12 cellular contexts compared by ENCODE assay signal in genomic region chrX:2705036-2705435, GRCh38. TPM values are rescaled to one million over a fixed set of nuclear protein-coding genes. Genes with fewer than 3 reads are reported as not detected.
A peak's percentile ranks its signal among the peaks of the same experiment; 100 is the strongest.
DNase-seq lines count a peak whose midpoint lies in the region; ATAC-seq and TF ChIP-seq lines count a peak whose summit lies in the region.
"Had no signal": no experiment of that assay in that cellular context is flagged by ENCODE, and none has a peak within 500 bp of the region (broad histone marks: within the 10 kb centered on the region; RNA-seq: fewer than 3 reads in every experiment).

No MANE protein-coding gene starts in this region.

- peak overlapping the region; percentile 20; the same call in 1 of the 2 replicates for H3K27ac ChIP-seq in GM23248
- H3K27ac ChIP-seq in heart left ventricle: peak overlapping the region; percentile 56 to 92 (median 75)
- peak overlapping the region; percentile 38 to 97 (median 67) for H3K27ac ChIP-seq in sigmoid colon
- H3K27ac ChIP-seq: SJSA1 had no signal

- no peaks in the 10 kb centered on the region for H3K9me3 Mint-ChIP-seq in activated naive CD8-positive, alpha-beta T cell (ENCODE audit: low read depth)

- DNase-seq in GM23248 (peak; percentile 51), heart left ventricle (peak in 4 of 5 donors; percentile 43 to 79 (median 58)), sigmoid colon (no peak), SIG-M5 (lab: John Stamatoyannopoulos, UW) (no peak), NCI-H2029 (lab: John Stamatoyannopoulos, UW) (no peak), occipital lobe (lab: John Stamatoyannopoulos, UW) (no peak)
- DNase-seq: small intestine had no signal

- peaks cover 33% of the 10 kb centered on the region for H3F3A ChIP-seq in GM23248 (ENCODE audit: insufficient read depth)

- peak overlapping the region; percentile 56 for H3K27ac Mint-ChIP-seq in activated naive CD8-positive, alpha-beta T cell
- H3K27ac Mint-ChIP-seq: stimulated activated memory B cell treated with anti-CD40 and anti-IgM and Interleukin-4, amounts not matched to agents 10 μg/mL and 1 μg/mL and 100 μg/mL, for 72 hours had no signal

- TF ChIP-seq CTCF in heart left ventricle (IDR thresholded peaks at IDR 0.05) (no peak), sigmoid colon (IDR thresholded peaks at IDR 0.05) (no peak)

- WGBS in GM23248 (ENCODE audit: low coverage in 1 of 2, low lambda C conversion rate in 2 of 2, missing lambda C conversion rate in 2 of 2), 2 experiments: 29 to 32% methylated on average over 8 of the region's 8 CpGs
- 26 to 54% (median 40%) methylated on average over 8 of the region's 8 CpGs for WGBS in heart left ventricle, 4 donors
- WGBS in sigmoid colon, 2 donors: 63 to 80% methylated on average over 8 of the region's 8 CpGs

- H3K4me3 ChIP-seq in GM23248 (no peak overlapping the region), heart left ventricle (peak overlapping the region in 3 of 12 donors; percentile 1 to 3 (median 1)), sigmoid colon (peak overlapping the region in 1 of 4 donors; percentile 23)
- H3K4me3 ChIP-seq: SJSA1 had no signal

- H2AFZ ChIP-seq in GM23248: no peak overlapping the region

- peaks cover 97% of the 10 kb centered on the region for H3K79me2 ChIP-seq in GM23248 (ENCODE audit: insufficient read depth)

- H3K9ac ChIP-seq in GM23248: peak overlapping the region; percentile 31

- H3K4me1 ChIP-seq in GM23248 (ENCODE audit: insufficient read depth) (peaks cover 60% of the 10 kb centered on the region), heart left ventricle (peaks cover 27 to 98% (median 85%) of the 10 kb centered on the region in 12 donors), sigmoid colon (peaks cover 0 to 100% (median 97%) of the 10 kb centered on the region in 4 donors)

- in situ Hi-C loops in GM23248 (cut with MboI): no loop called here

- ATAC-seq in heart left ventricle (peak; percentile 74 to 77 (median 76)), esophagus mucosa (no peak)
- ATAC-seq: stimulated activated memory B cell treated with anti-CD40 and anti-IgM and Interleukin-4, amounts not matched to agents 10 μg/mL and 1 μg/mL and 100 μg/mL, for 72 hours had no signal

- no peaks in the 10 kb centered on the region for H3K36me3 ChIP-seq in GM23248 (ENCODE audit: low read depth)
- peaks cover 0 to 8% (median 0%) of the 10 kb centered on the region in 9 donors for H3K36me3 ChIP-seq in heart left ventricle
- peaks cover 0 to 4% (median 0%) of the 10 kb centered on the region in 4 donors for H3K36me3 ChIP-seq in sigmoid colon

- H3K36me3 Mint-ChIP-seq in activated naive CD8-positive, alpha-beta T cell: peaks cover 11% of the 10 kb centered on the region

- H3K27me3 ChIP-seq in GM23248 (replicated peaks; ENCODE audit: insufficient read depth): no peaks in the 10 kb centered on the region
- H3K27me3 ChIP-seq in heart left ventricle: no peaks in the 10 kb centered on the region
- H3K27me3 ChIP-seq in sigmoid colon: no peaks in the 10 kb centered on the region
- H3K27me3 ChIP-seq: SJSA1 had no signal

- TF ChIP-seq EP300 in sigmoid colon (IDR thresholded peaks at IDR 0.05): peak; percentile 2 to 96 (median 73)

- no peak for TF ChIP-seq POLR2A in heart left ventricle (IDR thresholded peaks at IDR 0.05)
- TF ChIP-seq POLR2A in sigmoid colon (IDR thresholded peaks at IDR 0.05): no peak

- H3K4me2 ChIP-seq in GM23248 (ENCODE audit: unreplicated experiment): no peak overlapping the region

- H3K4me1 Mint-ChIP-seq in activated naive CD8-positive, alpha-beta T cell (ENCODE audit: low read depth): peaks cover 90% of the 10 kb centered on the region

- peaks cover 2% of the 10 kb centered on the region for H3K27me3 Mint-ChIP-seq in activated naive CD8-positive, alpha-beta T cell
- H3K27me3 Mint-ChIP-seq: stimulated activated memory B cell treated with anti-CD40 and anti-IgM and Interleukin-4, amounts not matched to agents 10 μg/mL and 1 μg/mL and 100 μg/mL, for 72 hours had no signal

- peaks cover 8% of the 10 kb centered on the region for H4K20me1 ChIP-seq in GM23248 (ENCODE audit: insufficient read depth)

- intact Hi-C loops in heart left ventricle (cut with DNase I) (loop anchor here in 3 of 10 donors (10.0 kb wide), 4 partner anchors 60 to 220 kb away; partner anchors contain the start of gene ARSD (in 1 of the 3)), sigmoid colon (cut with DNase I) (loop anchor here (5.0 kb wide), 1 partner anchor 107 kb away; no protein-coding TSS in a partner anchor)

- H3K9me2 ChIP-seq in GM23248 (ENCODE audit: insufficient read depth): no peaks in the 10 kb centered on the region

- H3K9me3 ChIP-seq in GM23248 (ENCODE audit: low read depth) (no peaks in the 10 kb centered on the region), heart left ventricle (no peaks in the 10 kb centered on the region), sigmoid colon (no peaks in the 10 kb centered on the region)
- H3K9me3 ChIP-seq: SJSA1 had no signal

- H3K4me3 Mint-ChIP-seq in activated naive CD8-positive, alpha-beta T cell: peak overlapping the region; percentile 20
- H3K4me3 Mint-ChIP-seq: stimulated activated memory B cell treated with anti-CD40 and anti-IgM and Interleukin-4, amounts not matched to agents 10 μg/mL and 1 μg/mL and 100 μg/mL, for 72 hours had no signal

RNA-seq across cellular contexts. Expression of gene CD99, which starts 13.9 kb away (rescaled TPM):
- 395 and 505 TPM in 2 replicates for total RNA-seq in GM23248 (2014; rRNA removed; shearing (Covaris generic))
- polyA plus RNA-seq in GM23248 (2016; fragmentation: Nextera tagmentation; extraction: Ambion mirVana) (975 and 1,003 TPM in 2 replicates), heart left ventricle (100 to 1,000 TPM; 302 to 477 TPM), sigmoid colon (100 to 1,000 TPM in 2 of 3 donors, 10 to 100 TPM in 1; 77.2 to 285 (median 109) TPM)
- total RNA-seq in heart left ventricle (100 to 1,000 TPM; 216 to 475 (median 264) TPM), sigmoid colon (100 to 1,000 TPM; 197 to 552 (median 326) TPM), esophagus mucosa (100 TPM), occipital lobe (7.2 TPM)

RNA-seq across cellular contexts. Expression of gene XG, which starts 46.8 kb away (rescaled TPM):
- total RNA-seq in GM23248 (2014; rRNA removed; shearing (Covaris generic)): 16.3 and 21.4 TPM in 2 replicates
- 47.8 and 48.4 TPM in 2 replicates for polyA plus RNA-seq in GM23248 (2016; fragmentation: Nextera tagmentation; extraction: Ambion mirVana)
- total RNA-seq in heart left ventricle: under 1 TPM in 6 of 9 donors, not detected in 3; 0.28 to 0.85 (median 0.62) TPM
- under 1 TPM; 0.06 to 0.11 TPM for polyA plus RNA-seq in heart left ventricle
- 1 to 10 TPM in 1 of 4 donors, not detected in 3; 1.1 TPM for total RNA-seq in sigmoid colon
- under 1 TPM in 1 of 3 donors, not detected in 2; 0.03 TPM for polyA plus RNA-seq in sigmoid colon
- 14.2 TPM for total RNA-seq in esophagus mucosa
- total RNA-seq in occipital lobe: not detected
- total RNA-seq: Daoy, SJSA1 had no signal

Comparison
In these comparisons a context has a peak if more than half of its experiments do, and no peak if none do; other contexts are left out.
1. DNase-seq: peak in GM23248 (single experiment) and heart left ventricle (4 of 5); none in sigmoid colon (single experiment), SIG-M5 (single experiment), NCI-H2029 (single experiment) and occipital lobe (single experiment).
2. H3K27ac ChIP-seq: peak in every context shown above with its lines; median percentile 75 in heart left ventricle; 67 in sigmoid colon; 20 in GM23248.
3. RNA of gene CD99, which starts 13.9 kb away (total RNA-seq): 395 to 505 TPM in GM23248, 197 to 552 TPM in sigmoid colon, 216 to 475 TPM in heart left ventricle and 100 TPM in esophagus mucosa (single experiment); 7.2 TPM in occipital lobe (single experiment); every median in the first group is over 10 times any median in the second.